In the genomic region with DNA sequence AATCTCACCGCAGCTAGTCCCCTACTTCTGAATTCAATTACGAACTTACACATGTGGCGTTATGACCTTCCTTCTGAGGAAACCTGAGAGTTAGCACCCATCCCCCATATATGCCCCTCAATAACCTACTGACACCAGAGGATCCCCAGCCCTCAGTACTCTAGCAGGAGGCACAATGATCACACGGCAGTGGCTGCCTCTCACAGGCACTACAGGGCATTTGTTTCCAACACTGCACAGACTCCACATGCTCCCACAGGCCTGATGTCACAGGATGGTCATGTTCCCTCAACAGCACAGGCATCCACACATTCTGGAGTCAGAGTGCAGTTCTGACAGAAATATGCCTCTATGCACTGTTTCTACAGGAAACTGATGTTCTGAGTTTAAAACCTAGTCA, we compare ENCODE assay signal across 19 cellular contexts. TPM values are rescaled to one million over a fixed set of nuclear protein-coding genes. Genes with fewer than 3 reads are reported as not detected.
DNase-seq lines count a peak whose midpoint lies in the region; ATAC-seq, FAIRE-seq and TF ChIP-seq lines count a peak whose summit lies in the region.
"Had no signal": no experiment of that assay in that cellular context is flagged by ENCODE, and none has a peak within 500 bp of the region (broad histone marks: within the 10 kb centered on the region; RNA-seq: fewer than 3 reads in every experiment).

No MANE protein-coding gene starts in this region.

- no peak overlapping the region for H2BK120ac ChIP-seq in H1 (replicated peaks; ENCODE audit: low read depth, low read length)

- no peak overlapping the region for H3K9ac ChIP-seq in H1 (replicated peaks in 1 of 4; ENCODE audit: extremely low read depth in 1 of 4, low read depth in 3 of 4, low read length in 3 of 4)

- no peak overlapping the region for H3K14ac ChIP-seq in H1 (ENCODE audit: insufficient read length)

- no peak overlapping the region for H2BK12ac ChIP-seq in H1 (ENCODE audit: low read depth, low read length)

- no peaks in the 10 kb centered on the region for H3K23me2 ChIP-seq in H1 (ENCODE audit: low read depth, low read length)

- H2AK5ac ChIP-seq in H1 (ENCODE audit: low read depth, low read length), result no peak overlapping the region

- H4K5ac ChIP-seq in H1 (ENCODE audit: insufficient read length, low read depth, low read length), result no peak overlapping the region

- no peak for TF ChIP-seq CTCF in H1 (IDR thresholded peaks at IDR 0.05; ENCODE audit: control extremely low read depth in 1 of 3, insufficient read depth in 1 of 3, low read depth in 1 of 3, low read length in 3 of 3)

- 96% methylated on average over 4 of the region's 4 CpGs; no CpG with 5 or more reads in 1 of the 2 experiments for WGBS in H1 (ENCODE audit: extremely low coverage in 1 of 2, insufficient coverage in 1 of 2, insufficient read length in 1 of 2, insufficient replicate concordance in 2 of 2, low coverage in 1 of 2, low lambda C conversion rate in 2 of 2, missing lambda C conversion rate in 1 of 2), 2 experiments

- no peak overlapping the region for H3K4ac ChIP-seq in H1 (replicated peaks; ENCODE audit: insufficient read length, low read depth, low read length)

- TF ChIP-seq EP300 in H1 (IDR thresholded peaks at IDR 0.05; ENCODE audit: borderline replicate concordance in 1 of 2, low read depth in 2 of 2, low read length in 2 of 2), result no peak

- H2AFZ ChIP-seq in H1 (ENCODE audit: low read length), result no peak overlapping the region

- peaks cover 4% of the 10 kb centered on the region; the same call in 1 of the 2 replicates for H3K79me1 ChIP-seq in H1 (ENCODE audit: low read depth, low read length)

- in situ Hi-C loops in SK-MEL-5 (cut with HindIII; ENCODE audit: low pct_unique_long_range_greater_than_20kb, low sequenced_read_pairs), result no loop called here

- no peak overlapping the region for H3K56ac ChIP-seq in H1 (replicated peaks; ENCODE audit: insufficient read length, low read depth, low read length)

- H3K27ac ChIP-seq in H1 (ENCODE audit: low read depth, low read length), result 0 out of 2 replicates have a peak overlapping the region, but pooled peaks have one; percentile 27
- H3K27ac ChIP-seq: gastroesophageal sphincter, testis had no signal

- DNase-seq in activated T-cell treated with anti-CD3 and anti-CD28 coated beads, Interleukin-2, amount 50 U/mL, for 72 hours, result no peak
- no peak for DNase-seq in activated T-cell treated with anti-CD3 and anti-CD28 coated beads, Interleukin-2, amount 50 U/mL, for 1 hour
- peak; percentile 53 for DNase-seq in SK-MEL-5 (ENCODE audit: low read depth, low spot score)
- DNase-seq in H1 (ENCODE audit: low read depth in 1 of 2, low spot score in 2 of 2), result no peak
- no peak for DNase-seq in stimulated activated effector memory CD8-positive, alpha-beta T cell treated with anti-CD3 and anti-CD28 coated beads, Interleukin-12 subunit alpha, Interleukin-12 subunit beta, amount 100 ng/mL, for 72 hours (ENCODE audit: low spot score in 2 of 2)
- no peak for DNase-seq in LoVo (ENCODE audit: low spot score)
- DNase-seq in COLO668 (lab: John Stamatoyannopoulos, UW; ENCODE audit: unreplicated experiment), result no peak
- DNase-seq: activated effector memory CD4-positive, alpha-beta T cell treated with Interleukin-2 at 50 U/mL for 16 hours; anterior cingulate cortex; DMS79; KG1; mammary epithelial cell; MV-4-11; NCI-H187 treated with DMSO at 0.1 percent for 48 hours; NCI-H2227 treated with DMSO at 0.1 percent for 48 hours; NCI-H748 treated with DMSO at 0.1 percent for 48 hours; stimulated activated naive B cell treated with anti-CD40 and anti-IgM and Interleukin-4, amounts not matched to agents 10 μg/mL and 1 μg/mL and 100 μg/mL, for 72 hours; testis had no signal

- no peak for TF ChIP-seq POLR2A in H1 (IDR thresholded peaks at IDR 0.05; ENCODE audit: control extremely low read depth in 1 of 2, low read depth in 2 of 2, low read length in 2 of 2)

- no peak for FAIRE-seq in H1 (lab: Jason Lieb, UNC)

- H3K4me3 ChIP-seq in H1 (ENCODE audit: extremely low read depth in 1 of 4, insufficient read depth in 2 of 4, low read depth in 3 of 4, low read length in 4 of 4), result no peak overlapping the region
- H3K4me3 ChIP-seq: gastroesophageal sphincter, testis had no signal

- peaks cover 41% of the 10 kb centered on the region for H3K4me1 Mint-ChIP-seq in activated T-cell treated with anti-CD3 and anti-CD28 coated beads, Interleukin-2, amount 50 U/mL, for 72 hours (ENCODE audit: low read depth)
- peaks cover 19% of the 10 kb centered on the region for H3K4me1 Mint-ChIP-seq in stimulated activated effector memory CD8-positive, alpha-beta T cell treated with anti-CD3 and anti-CD28 coated beads, Interleukin-12 subunit alpha, Interleukin-12 subunit beta, amount 100 ng/mL, for 72 hours

- peaks cover 24 to 92% (median 69%) of the 10 kb centered on the region in 4 experiments for H3K36me3 ChIP-seq in H1 (ENCODE audit: control insufficient read depth in 2 of 4, insufficient read depth in 4 of 4, low read length in 3 of 4)

- no peak overlapping the region for H3K23ac ChIP-seq in H1 (ENCODE audit: insufficient read length)

- H3K4me1 ChIP-seq in H1 (replicated peaks in 1 of 4; ENCODE audit: control insufficient read depth in 3 of 4, insufficient read depth in 4 of 4, low read length in 3 of 4), result peaks cover 0 to 15% (median 8%) of the 10 kb centered on the region in 4 experiments; a peak in 3 of 7 replicates
- H3K4me1 ChIP-seq: testis had no signal

- no peaks in the 10 kb centered on the region for H3K9me3 ChIP-seq in H1 (ENCODE audit: insufficient read depth in 2 of 2, low read depth in 1 of 2, low read length in 1 of 2)
- H3K9me3 ChIP-seq: gastroesophageal sphincter, testis had no signal

- no peak overlapping the region for H2BK5ac ChIP-seq in H1 (ENCODE audit: low read depth, low read length)

- no peak overlapping the region for H2BK15ac ChIP-seq in H1 (ENCODE audit: low read length)

- CTCF ChIA-PET in H1 (lab: Charles Lee; ENCODE audit: partially characterized antibody), result no interaction called here

- no peaks in the 10 kb centered on the region for H3K9me3 Mint-ChIP-seq in activated T-cell treated with anti-CD3 and anti-CD28 coated beads, Interleukin-2, amount 50 U/mL, for 72 hours
- no peaks in the 10 kb centered on the region for H3K9me3 Mint-ChIP-seq in stimulated activated effector memory CD8-positive, alpha-beta T cell treated with anti-CD3 and anti-CD28 coated beads, Interleukin-12 subunit alpha, Interleukin-12 subunit beta, amount 100 ng/mL, for 72 hours
- H3K9me3 Mint-ChIP-seq: stimulated activated naive B cell treated with anti-CD40 and anti-IgM and Interleukin-4, amounts not matched to agents 10 μg/mL and 1 μg/mL and 100 μg/mL, for 72 hours had no signal

- peak overlapping the region; percentile 20 for H3K27ac Mint-ChIP-seq in activated T-cell treated with anti-CD3 and anti-CD28 coated beads, Interleukin-2, amount 50 U/mL, for 72 hours
- peak overlapping the region; percentile 59 for H3K27ac Mint-ChIP-seq in stimulated activated effector memory CD8-positive, alpha-beta T cell treated with anti-CD3 and anti-CD28 coated beads, Interleukin-12 subunit alpha, Interleukin-12 subunit beta, amount 100 ng/mL, for 72 hours
- H3K27ac Mint-ChIP-seq: stimulated activated naive B cell treated with anti-CD40 and anti-IgM and Interleukin-4, amounts not matched to agents 10 μg/mL and 1 μg/mL and 100 μg/mL, for 72 hours had no signal

- H3K18ac ChIP-seq in H1 (ENCODE audit: extremely low read depth, low read length), result no peak overlapping the region

- no peak for ATAC-seq in activated T-cell treated with anti-CD3 and anti-CD28 coated beads, Interleukin-2, amount 50 U/mL, for 72 hours (replicated peaks in 1 of 2)
- ATAC-seq in stimulated activated effector memory CD8-positive, alpha-beta T cell treated with anti-CD3 and anti-CD28 coated beads, Interleukin-12 subunit alpha, Interleukin-12 subunit beta, amount 100 ng/mL, for 72 hours, result no peak
- ATAC-seq: gastroesophageal sphincter; stimulated activated naive B cell treated with anti-CD40 and anti-IgM and Interleukin-4, amounts not matched to agents 10 μg/mL and 1 μg/mL and 100 μg/mL, for 72 hours had no signal

- H4K20me1 ChIP-seq in H1 (replicated peaks in 1 of 2; ENCODE audit: control insufficient read depth in 1 of 2, insufficient read depth in 2 of 2, low read length in 2 of 2), result peaks cover 24 to 33% of the 10 kb centered on the region in 2 experiments

- POLR2A ChIA-PET in H1 (lab: Charles Lee; ENCODE audit: partially characterized antibody), result interaction anchor here (2.5 kb wide), 1 partner anchor 11 kb away, joined by 9 read pairs; no protein-coding TSS in a partner anchor

- H4K8ac ChIP-seq in H1 (ENCODE audit: extremely low read depth, insufficient read depth, low read length), result no peak overlapping the region

- peaks cover 23 to 59% of the 10 kb centered on the region in 2 donors for H3K36me3 Mint-ChIP-seq in activated T-cell treated with anti-CD3 and anti-CD28 coated beads, Interleukin-2, amount 50 U/mL, for 72 hours (ENCODE audit: insufficient read depth in 2 of 2)
- peaks cover 100% of the 10 kb centered on the region for H3K36me3 Mint-ChIP-seq in stimulated activated effector memory CD8-positive, alpha-beta T cell treated with anti-CD3 and anti-CD28 coated beads, Interleukin-12 subunit alpha, Interleukin-12 subunit beta, amount 100 ng/mL, for 72 hours

- H4K91ac ChIP-seq in H1 (replicated peaks; ENCODE audit: insufficient read length, low read length), result no peak overlapping the region

- H3K27me3 ChIP-seq in H1 (replicated peaks in 1 of 4; ENCODE audit: control insufficient read depth in 3 of 4, extremely low read depth in 1 of 4, insufficient read depth in 3 of 4, low read length in 3 of 4), result no peaks in the 10 kb centered on the region
- H3K27me3 ChIP-seq: gastroesophageal sphincter, testis had no signal

- no peak overlapping the region for H2BK20ac ChIP-seq in H1 (ENCODE audit: low read length)

- H3K4me2 ChIP-seq in H1 (ENCODE audit: insufficient read depth in 1 of 2, low read depth in 2 of 2, low read length in 2 of 2), result no peak overlapping the region; a peak in 1 of 4 replicates

- no peak for TF ChIP-seq RAD21 in H1 (IDR thresholded peaks at IDR 0.05 in 1 of 2, conservative IDR thresholded peaks at IDR 0.05 in 1 of 2; ENCODE audit: low read depth in 2 of 2, low read length in 2 of 2)

- no peak overlapping the region for H3K4me3 Mint-ChIP-seq in activated T-cell treated with anti-CD3 and anti-CD28 coated beads, Interleukin-2, amount 50 U/mL, for 72 hours
- H3K4me3 Mint-ChIP-seq in stimulated activated effector memory CD8-positive, alpha-beta T cell treated with anti-CD3 and anti-CD28 coated beads, Interleukin-12 subunit alpha, Interleukin-12 subunit beta, amount 100 ng/mL, for 72 hours, result no peak overlapping the region
- H3K4me3 Mint-ChIP-seq: stimulated activated naive B cell treated with anti-CD40 and anti-IgM and Interleukin-4, amounts not matched to agents 10 μg/mL and 1 μg/mL and 100 μg/mL, for 72 hours had no signal

- H3K27me3 Mint-ChIP-seq in activated T-cell treated with anti-CD3 and anti-CD28 coated beads, Interleukin-2, amount 50 U/mL, for 72 hours (ENCODE audit: low read depth), result no peaks in the 10 kb centered on the region
- H3K27me3 Mint-ChIP-seq: stimulated activated naive B cell treated with anti-CD40 and anti-IgM and Interleukin-4, amounts not matched to agents 10 μg/mL and 1 μg/mL and 100 μg/mL, for 72 hours had no signal

- H3K79me2 ChIP-seq in H1 (ENCODE audit: control insufficient read depth in 1 of 2, insufficient read depth in 2 of 2, low read length in 2 of 2), result peaks cover 4 to 60% of the 10 kb centered on the region in 2 experiments; a peak in 3 of 4 replicates

RNA-seq across cellular contexts. Expression of a gene that starts 17.4 kb away (rescaled TPM):
- 100 to 1,000 TPM; 302 to 332 TPM for total RNA-seq in activated T-cell treated with anti-CD3 and anti-CD28 coated beads, Interleukin-2, amount 50 U/mL, for 72 hours
- total RNA-seq in SK-MEL-5 (2014; rRNA removed; shearing (Covaris generic)), result 197 and 208 TPM in 2 replicates
- polyA plus RNA-seq in SK-MEL-5 (2015; cell fraction: cytosol; rRNA removed), result 159 and 176 TPM in 2 replicates
- polyA plus RNA-seq in SK-MEL-5 (2015; cell fraction: nucleus; rRNA removed), result 212 and 228 TPM in 2 replicates
- 335 and 350 TPM in 2 replicates for total RNA-seq in H1 (2021; fragmentation: NEBNext Ultra II Directional; extraction: Animal tissue kit (Norgen Biotek cat#: 25700))
- 109 and 193 TPM in 2 replicates for polyA plus RNA-seq in H1 (2011; rRNA removed)
- 216 TPM for polyA plus RNA-seq in H1 (2011; cell fraction: cytosol; rRNA removed)
- polyA plus RNA-seq in H1 (2011; cell fraction: nucleus; rRNA removed), result 71.9 TPM
- 227 to 289 TPM (median 267 TPM) in 4 replicates for polyA plus RNA-seq in H1 (2012, experiment 1 of 2)
- polyA plus RNA-seq in H1 (2012, experiment 2 of 2), result 41.5 TPM
- polyA plus RNA-seq in H1 (2013, experiment 1 of 2), result 220 TPM
- polyA plus RNA-seq in H1 (2013, experiment 2 of 2), result 229 TPM
- 220 and 313 TPM in 2 replicates for polyA minus RNA-seq in H1 (2011; rRNA and poly(A)+ RNA removed)
- polyA minus RNA-seq in H1 (2011; cell fraction: cytosol; rRNA and poly(A)+ RNA removed), result 137 TPM
- polyA minus RNA-seq in H1 (2011; cell fraction: nucleus; rRNA and poly(A)+ RNA removed), result 129 TPM

RNA-seq across cellular contexts. Expression of a gene that starts 36.4 kb away (rescaled TPM):
- 10 to 100 TPM; 10.5 to 12.8 TPM for total RNA-seq in activated T-cell treated with anti-CD3 and anti-CD28 coated beads, Interleukin-2, amount 50 U/mL, for 72 hours
- total RNA-seq in SK-MEL-5 (2014; rRNA removed; shearing (Covaris generic)), result 2.1 TPM in 1 of 2 replicates, not detected in the other
- polyA plus RNA-seq in SK-MEL-5 (2015; cell fraction: cytosol; rRNA removed), result not detected in 2 replicates
- polyA plus RNA-seq in SK-MEL-5 (2015; cell fraction: nucleus; rRNA removed), result not detected in 2 replicates
- total RNA-seq in H1 (2021; fragmentation: NEBNext Ultra II Directional; extraction: Animal tissue kit (Norgen Biotek cat#: 25700)), result 5.6 and 5.8 TPM in 2 replicates
- polyA plus RNA-seq in H1 (2011; rRNA removed), result 10.5 and 11.2 TPM in 2 replicates
- 8.0 TPM for polyA plus RNA-seq in H1 (2011; cell fraction: cytosol; rRNA removed)
- 5.7 TPM for polyA plus RNA-seq in H1 (2011; cell fraction: nucleus; rRNA removed)
- 7.3 to 9.5 TPM (median 7.9 TPM) in 4 replicates for polyA plus RNA-seq in H1 (2012, experiment 1 of 2)
- polyA plus RNA-seq in H1 (2012, experiment 2 of 2), result 7.0 TPM
- polyA plus RNA-seq in H1 (2013, experiment 1 of 2), result 14.1 TPM
- polyA plus RNA-seq in H1 (2013, experiment 2 of 2), result 14.7 TPM
- polyA minus RNA-seq in H1 (2011; rRNA and poly(A)+ RNA removed), result 3.7 and 6.0 TPM in 2 replicates
- polyA minus RNA-seq in H1 (2011; cell fraction: cytosol; rRNA and poly(A)+ RNA removed), result 2.9 TPM
- polyA minus RNA-seq in H1 (2011; cell fraction: nucleus; rRNA and poly(A)+ RNA removed), result 3.0 TPM
- polyA plus RNA-seq: mammary epithelial cell had no signal
